In genomic region chr2:175872716-175873115, GRCh38 we compare ENCODE assay signal across 16 cellular contexts.
"Had no signal": no experiment of that assay in that cellular context is flagged by ENCODE, and none has a peak within 500 bp of the region (broad histone marks: within the 10 kb centered on the region; RNA-seq: fewer than 3 reads in every experiment).

No MANE protein-coding gene starts in this region.

- H3K9me3 ChIP-seq: left ventricle myocardium inferior, right lobe of liver, spleen, suprapubic skin, upper lobe of right lung had no signal

- H3K9me3 Mint-ChIP-seq: activated CD4-positive, alpha-beta T cell treated with anti-CD3 and anti-CD28 coated beads, Interleukin-2, amount 10 ng/mL, durations not matched to agents 24 days and 14 days; activated naive CD8-positive, alpha-beta T cell treated with anti-CD3 and anti-CD28 coated beads for 36 hours; stimulated activated naive CD8-positive, alpha-beta T cell treated with anti-CD3 and anti-CD28 coated beads, Interleukin-15, Interleukin-2, amounts not matched to agents 100 ng/mL and 50 ng/mL, for 24 hours had no signal

- H3K27ac ChIP-seq: left ventricle myocardium inferior, neural progenitor cell, right lobe of liver, spleen, suprapubic skin, upper lobe of right lung had no signal

- H3K27me3 ChIP-seq: neural progenitor cell, right lobe of liver, suprapubic skin, upper lobe of right lung had no signal

- DNase-seq: activated CD4-positive, alpha-beta T cell treated with anti-CD3 and anti-CD28 coated beads, Interleukin-2, amount 10 ng/mL, durations not matched to agents 24 days and 14 days; activated CD4-positive, CD25-positive, alpha-beta regulatory T cell; activated CD8-positive, alpha-beta memory T cell treated with anti-CD3 and anti-CD28 coated beads for 24 hours; activated gamma-delta T cell treated with Interleukin-2 at 50 U/mL for 16 hours; activated naive CD8-positive, alpha-beta T cell treated with anti-CD3 and anti-CD28 coated beads for 36 hours; erythroblast; hippocampal formation; kidney; left ventricle myocardium inferior; naive B cell; right lobe of liver; spleen; upper lobe of right lung had no signal

- H3K9ac ChIP-seq: neural progenitor cell had no signal

- H3K36me3 Mint-ChIP-seq: activated naive CD8-positive, alpha-beta T cell treated with anti-CD3 and anti-CD28 coated beads for 36 hours; naive B cell; neural progenitor cell had no signal

- H3K4me3 ChIP-seq: left ventricle myocardium inferior, neural progenitor cell, right lobe of liver, spleen, suprapubic skin, upper lobe of right lung had no signal

- H3K4me2 ChIP-seq: neural progenitor cell had no signal

- ATAC-seq: right lobe of liver, upper lobe of right lung had no signal

- H3K4me1 Mint-ChIP-seq: activated CD4-positive, alpha-beta T cell treated with anti-CD3 and anti-CD28 coated beads, Interleukin-2, amount 10 ng/mL, durations not matched to agents 24 days and 14 days; activated naive CD8-positive, alpha-beta T cell treated with anti-CD3 and anti-CD28 coated beads for 36 hours; naive B cell; neural progenitor cell had no signal

- H3K4me3 Mint-ChIP-seq: activated CD4-positive, alpha-beta T cell treated with anti-CD3 and anti-CD28 coated beads, Interleukin-2, amount 10 ng/mL, durations not matched to agents 24 days and 14 days; activated naive CD8-positive, alpha-beta T cell treated with anti-CD3 and anti-CD28 coated beads for 36 hours; naive B cell; neural progenitor cell; stimulated activated naive CD8-positive, alpha-beta T cell treated with anti-CD3 and anti-CD28 coated beads, Interleukin-15, Interleukin-2, amounts not matched to agents 100 ng/mL and 50 ng/mL, for 24 hours had no signal

- H3K4me1 ChIP-seq: neural progenitor cell, right lobe of liver, spleen, suprapubic skin had no signal

- H2AFZ ChIP-seq: neural progenitor cell had no signal

- H3K36me3 ChIP-seq: left ventricle myocardium inferior, neural progenitor cell, right lobe of liver, spleen, suprapubic skin, upper lobe of right lung had no signal

- H3K27ac Mint-ChIP-seq: activated CD4-positive, alpha-beta T cell treated with anti-CD3 and anti-CD28 coated beads, Interleukin-2, amount 10 ng/mL, durations not matched to agents 24 days and 14 days; activated naive CD8-positive, alpha-beta T cell treated with anti-CD3 and anti-CD28 coated beads for 36 hours; naive B cell; neural progenitor cell; stimulated activated naive CD8-positive, alpha-beta T cell treated with anti-CD3 and anti-CD28 coated beads, Interleukin-15, Interleukin-2, amounts not matched to agents 100 ng/mL and 50 ng/mL, for 24 hours had no signal

- FAIRE-seq: kidney had no signal
